ENCODE assay signal across 20 cellular contexts in the genomic region with DNA sequence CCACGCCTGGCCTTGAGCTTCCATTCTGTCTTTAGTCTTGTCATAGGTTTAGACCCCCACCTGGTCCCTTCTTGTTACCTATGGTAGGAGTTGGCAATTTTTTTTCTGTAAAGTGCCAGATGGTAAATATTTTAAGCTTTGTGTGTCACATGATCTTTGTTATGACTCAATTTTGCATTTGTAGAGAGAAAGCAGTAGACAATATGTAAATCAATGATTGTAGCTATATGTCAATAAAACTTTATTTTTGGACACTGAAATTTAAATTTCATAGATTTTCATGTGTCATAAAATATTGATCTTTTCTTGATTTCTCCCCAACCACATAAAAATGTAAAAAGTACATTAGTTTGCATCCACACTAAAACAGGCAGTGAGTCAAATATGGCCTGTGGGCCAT. TPM values are rescaled to one million over a fixed set of nuclear protein-coding genes. Genes with fewer than 3 reads are reported as not detected.
"Had no signal": no experiment of that assay in that cellular context is flagged by ENCODE, and none has a peak within 500 bp of the region (broad histone marks: within the 10 kb centered on the region; RNA-seq: fewer than 3 reads in every experiment).

No MANE protein-coding gene starts in this region.

- H3K4me3 ChIP-seq: prostate gland, smooth muscle cell had no signal

- ATAC-seq: stimulated activated memory B cell treated with anti-CD40 and anti-IgM and Interleukin-4, amounts not matched to agents 10 μg/mL and 1 μg/mL and 100 μg/mL, for 72 hours had no signal

- H3K9me3 ChIP-seq: prostate gland had no signal

- DNase-seq: activated CD4-positive, alpha-beta T cell treated with anti-CD3 and anti-CD28 coated beads for 1 hour; activated naive CD8-positive, alpha-beta T cell treated with anti-CD3 and anti-CD28 coated beads for 36 hours; amniotic stem cell; foreskin melanocyte; midbrain; right cardiac atrium; stimulated activated CD4-positive, alpha-beta T cell treated with anti-CD3 and anti-CD28 coated beads, Interleukin-4, amount 100 ng/mL, for 24 hours; WERI-Rb-1 had no signal

- H3K36me3 ChIP-seq: prostate gland had no signal

- H3K4me2 ChIP-seq: smooth muscle cell had no signal

- H3K27ac ChIP-seq: prostate gland, WERI-Rb-1 had no signal

- H3K4me1 ChIP-seq: prostate gland had no signal

RNA-seq across cellular contexts. Expression of a gene that starts 44.6 kb away (rescaled TPM):
- total RNA-seq: activated CD8-positive, alpha-beta memory T cell treated with anti-CD3 and anti-CD28 coated beads for 36 hours; activated naive CD8-positive, alpha-beta T cell treated with anti-CD3 and anti-CD28 coated beads for 36 hours; dermis microvascular lymphatic vessel endothelial cell; epithelial cell of proximal tubule; lung microvascular endothelial cell; myocyte; neural crest cell; osteocyte; prostate gland; right cardiac atrium; smooth muscle cell; T-helper 2 cell treated with Interferon-gamma antibody and Interleukin-4, amounts not matched to agents 100 ng/mL and 5 ng/mL, for 36 hours; urinary bladder had no signal
- polyA plus RNA-seq: right cardiac atrium, smooth muscle cell, urinary bladder had no signal
